In genomic region chr15:60713096-60714084, GRCh38 we compare ENCODE assay signal across 11 cellular contexts.
A peak's percentile ranks its signal among the peaks of the same experiment; 100 is the strongest.
DNase-seq lines count a peak whose midpoint lies in the region; ATAC-seq and TF ChIP-seq lines count a peak whose summit lies in the region.
"Had no signal": no experiment of that assay in that cellular context is flagged by ENCODE, and none has a peak within 500 bp of the region (broad histone marks: within the 10 kb centered on the region; RNA-seq: fewer than 3 reads in every experiment).

No MANE protein-coding gene starts in this region.

- H3K27me3 ChIP-seq in ascending aorta, result no peaks in the 10 kb centered on the region

- H3K4me3 ChIP-seq in ascending aorta, result no peak overlapping the region

- H3K36me3 ChIP-seq in ascending aorta, result no peaks in the 10 kb centered on the region

- ATAC-seq in left cardiac atrium (peak; percentile 78 to 97), GM19023 (IDR thresholded peaks at IDR 0.05; ENCODE audit: unreplicated experiment) (no peak)
- no peak for ATAC-seq in stimulated activated naive CD8-positive, alpha-beta T cell treated with anti-CD3 and anti-CD28 coated beads, Interleukin-15, Interleukin-2, amounts not matched to agents 100 U/mL and 50 U/mL, for 24 hours

- intact Hi-C loops in ascending aorta (cut with DNase I) (no loop called here), left cardiac atrium (cut with DNase I) (no loop called here)

- H3K9me3 ChIP-seq in ascending aorta, result no peaks in the 10 kb centered on the region

- TF ChIP-seq CTCF in ascending aorta (IDR thresholded peaks at IDR 0.05), result no peak

- H3K4me1 ChIP-seq in ascending aorta, result peaks cover 0 to 4% of the 10 kb centered on the region in 2 donors

- peak overlapping the region; percentile 57 to 72 for H3K27ac ChIP-seq in ascending aorta
- H3K27ac ChIP-seq: HL-60 had no signal

- DNase-seq in AG08396 (ENCODE audit: low spot score), result peak; percentile 11
- DNase-seq in ascending aorta (ENCODE audit: low spot score in 2 of 2), result no peak
- DNase-seq in left cardiac atrium, result peak; percentile 30
- DNase-seq in pons (ENCODE audit: low spot score), result peak; percentile 21
- no peak for DNase-seq in stimulated activated naive CD8-positive, alpha-beta T cell treated with anti-CD3 and anti-CD28 coated beads, Interleukin-15, Interleukin-2, amounts not matched to agents 100 U/mL and 50 U/mL, for 24 hours
- DNase-seq in NCI-H1694 treated with DMSO at 0.1 percent for 48 hours (lab: John Stamatoyannopoulos, UW), result no peak
- no peak for DNase-seq in H4 (ENCODE audit: low spot score)
- DNase-seq: activated naive CD8-positive, alpha-beta T cell treated with anti-CD3 and anti-CD28 coated beads, Interleukin-2, amount 10 ng/mL, durations not matched to agents 7 days and 5 days; effector CD4-positive, alpha-beta T cell had no signal

Comparison
In these comparisons a context has a peak if more than half of its experiments do, and no peak if none do; other contexts are left out.
1. DNase-seq: peak in AG08396 (single experiment), left cardiac atrium (single experiment) and pons (single experiment); none in ascending aorta (0 of 2), stimulated activated naive CD8-positive, alpha-beta T cell treated with anti-CD3 and anti-CD28 coated beads, Interleukin-15, Interleukin-2, amounts not matched to agents 100 U/mL and 50 U/mL, for 24 hours (single experiment), NCI-H1694 treated with DMSO at 0.1 percent for 48 hours (single experiment) and H4 (single experiment).
2. ATAC-seq: peak in left cardiac atrium (2 of 2); none in GM19023 (single experiment) and stimulated activated naive CD8-positive, alpha-beta T cell treated with anti-CD3 and anti-CD28 coated beads, Interleukin-15, Interleukin-2, amounts not matched to agents 100 U/mL and 50 U/mL, for 24 hours (single experiment).